In genomic region chr12:5537771-5538170, GRCh38 we compare ENCODE assay signal across 27 cellular contexts.
DNase-seq lines count a peak whose midpoint lies in the region; ATAC-seq, FAIRE-seq and TF ChIP-seq lines count a peak whose summit lies in the region.
"Had no signal": no experiment of that assay in that cellular context is flagged by ENCODE, and none has a peak within 500 bp of the region (broad histone marks: within the 10 kb centered on the region; RNA-seq: fewer than 3 reads in every experiment).

No MANE protein-coding gene starts in this region.

- H3K36me3 Mint-ChIP-seq in GM23338 (ENCODE audit: low read depth), result no peaks in the 10 kb centered on the region
- H3K36me3 Mint-ChIP-seq in WTC11, result peaks cover 2% of the 10 kb centered on the region; the same call in 1 of the 2 replicates
- H3K36me3 Mint-ChIP-seq in activated naive CD8-positive, alpha-beta T cell treated with anti-CD3 and anti-CD28 coated beads, Interleukin-2, amount 50 U/mL, for 24 hours (ENCODE audit: low read depth), result no peaks in the 10 kb centered on the region
- H3K36me3 Mint-ChIP-seq: CD4-positive, CD25-positive, alpha-beta regulatory T cell; CD8-positive, alpha-beta memory T cell had no signal

- peaks cover 2% of the 10 kb centered on the region; the same call in 2 of the 3 replicates for H3K9me3 Mint-ChIP-seq in GM23338
- peaks cover 24% of the 10 kb centered on the region for H3K9me3 Mint-ChIP-seq in WTC11
- peaks cover 13% of the 10 kb centered on the region for H3K9me3 Mint-ChIP-seq in activated naive CD8-positive, alpha-beta T cell treated with anti-CD3 and anti-CD28 coated beads, Interleukin-2, amount 50 U/mL, for 24 hours

- H3K4me1 ChIP-seq in GM23338 (ENCODE audit: insufficient read depth), result peaks cover 8% of the 10 kb centered on the region; the same call in 1 of the 2 replicates
- H3K4me1 ChIP-seq: BE2C had no signal

- no peaks in the 10 kb centered on the region for H3K79me2 ChIP-seq in GM23338 (replicated peaks; ENCODE audit: insufficient read depth)

- peak overlapping the region; percentile 3; the same call in 1 of the 2 replicates for H3K4me2 ChIP-seq in GM23338

- H3K4me1 Mint-ChIP-seq in GM23338 (peaks cover 15% of the 10 kb centered on the region), WTC11 (peaks cover 20% of the 10 kb centered on the region)
- H3K4me1 Mint-ChIP-seq in activated naive CD8-positive, alpha-beta T cell treated with anti-CD3 and anti-CD28 coated beads, Interleukin-2, amount 50 U/mL, for 24 hours, result no peaks in the 10 kb centered on the region
- H3K4me1 Mint-ChIP-seq: CD4-positive, CD25-positive, alpha-beta regulatory T cell; CD8-positive, alpha-beta memory T cell; IgD-negative memory B cell had no signal

- H2AFZ ChIP-seq in GM23338, result peak overlapping the region; percentile 66; the same call in 1 of the 2 replicates

- ATAC-seq in GM23338, result peak; percentile 29; the same call in 2 of the 3 replicates
- no peak; the same call in 1 of the 2 replicates for ATAC-seq in WTC11
- ATAC-seq in activated naive CD8-positive, alpha-beta T cell treated with anti-CD3 and anti-CD28 coated beads, Interleukin-2, amount 50 U/mL, for 24 hours, result no peak
- ATAC-seq in HG03025 (IDR thresholded peaks at IDR 0.05; ENCODE audit: low FRiP score, unreplicated experiment), result no peak
- no peak for ATAC-seq in HG03565 (IDR thresholded peaks at IDR 0.05; ENCODE audit: unreplicated experiment)
- ATAC-seq: HepG2 had no signal

- CTCF ChIA-PET in WTC11 (lab: Charles Lee), result no interaction called here

- H3K27me3 Mint-ChIP-seq in GM23338 (ENCODE audit: insufficient read depth, low read depth, poor library complexity), result peaks cover 18% of the 10 kb centered on the region
- H3K27me3 Mint-ChIP-seq in WTC11 (ENCODE audit: low read depth), result peaks cover 27% of the 10 kb centered on the region
- peaks cover 23% of the 10 kb centered on the region for H3K27me3 Mint-ChIP-seq in activated naive CD8-positive, alpha-beta T cell treated with anti-CD3 and anti-CD28 coated beads, Interleukin-2, amount 50 U/mL, for 24 hours

- no peak for DNase-seq in GM23338 (ENCODE audit: low spot score)
- no peak for DNase-seq in WTC11 (ENCODE audit: low spot score)
- DNase-seq in islet precursor cell, result peak; percentile 68
- DNase-seq in urothelium cell line (ENCODE audit: low spot score), result no peak
- no peak for DNase-seq in activated naive CD8-positive, alpha-beta T cell treated with anti-CD3 and anti-CD28 coated beads, Interleukin-2, amount 50 U/mL, for 24 hours
- DNase-seq: ACHN; BE2C; C1 segment of cervical spinal cord; CD4-positive, CD25-positive, alpha-beta regulatory T cell; CD8-positive, alpha-beta memory T cell; COR-L47; DMS 273 treated with DMSO at 0.1 percent for 48 hours; DMS53; DND-41; EL; GOT3; H9; KBM-7 had no signal

- FAIRE-seq in urothelium cell line (lab: Jason Lieb, UNC), result peak; percentile 9
- FAIRE-seq: A204.1, G401.6, GM12891, GM19239, HepG2, HTR-8/SVneo had no signal

- H3F3A ChIP-seq in GM23338 (replicated peaks; ENCODE audit: low read depth), result no peaks in the 10 kb centered on the region

- H3K36me3 ChIP-seq in GM23338 (ENCODE audit: insufficient read depth), result no peaks in the 10 kb centered on the region; the same call in 1 of the 2 replicates
- H3K36me3 ChIP-seq: BE2C had no signal

- H3K9me2 ChIP-seq in GM23338 (ENCODE audit: insufficient read depth), result peaks cover 30% of the 10 kb centered on the region

- no peak overlapping the region for H3K27ac ChIP-seq in GM23338 (ENCODE audit: low read depth)

- H3K27ac Mint-ChIP-seq in GM23338 (no peak overlapping the region), WTC11 (no peak overlapping the region)
- no peak overlapping the region for H3K27ac Mint-ChIP-seq in activated naive CD8-positive, alpha-beta T cell treated with anti-CD3 and anti-CD28 coated beads, Interleukin-2, amount 50 U/mL, for 24 hours
- H3K27ac Mint-ChIP-seq: CD4-positive, CD25-positive, alpha-beta regulatory T cell; CD8-positive, alpha-beta memory T cell; H9; IgD-negative memory B cell had no signal

- H3K4me3 Mint-ChIP-seq in GM23338, result no peak overlapping the region
- H3K4me3 Mint-ChIP-seq in WTC11, result no peak overlapping the region
- H3K4me3 Mint-ChIP-seq in activated naive CD8-positive, alpha-beta T cell treated with anti-CD3 and anti-CD28 coated beads, Interleukin-2, amount 50 U/mL, for 24 hours, result no peak overlapping the region
- H3K4me3 Mint-ChIP-seq: CD4-positive, CD25-positive, alpha-beta regulatory T cell; CD8-positive, alpha-beta memory T cell; H9; IgD-negative memory B cell had no signal

- POLR2A ChIA-PET in WTC11 (lab: Charles Lee), result no interaction called here

- no peak overlapping the region for H3K4me3 ChIP-seq in GM23338

- TF ChIP-seq CTCF in GM23338 (conservative IDR thresholded peaks at IDR 0.05; ENCODE audit: low read depth in 2 of 2) (no peak), WTC11 (IDR thresholded peaks at IDR 0.05) (no peak)

- no peaks in the 10 kb centered on the region for H3K27me3 ChIP-seq in GM23338 (ENCODE audit: insufficient read depth)

- H4K20me1 ChIP-seq in GM23338 (replicated peaks; ENCODE audit: insufficient read depth), result no peaks in the 10 kb centered on the region

TF ChIP-seq in GM23338, 12 proteins besides CTCF, POLR2A, EP300 and RAD21:
- TF ChIP-seq ZNF331 (CRISPR knock-in tag; IDR thresholded peaks at IDR 0.05; ENCODE audit: low read depth) (no peak), POLR2AphosphoS5 (IDR thresholded peaks at IDR 0.05; ENCODE audit: low read depth) (no peak)
TF ChIP-seq in GM23338: peak in this region for 0.

TF ChIP-seq in WTC11, 78 proteins besides CTCF, POLR2A, EP300 and RAD21:
- TF ChIP-seq NFE2L1 (CRISPR knock-in tag; IDR thresholded peaks at IDR 0.05) (no peak), E2F5 (CRISPR knock-in tag; IDR thresholded peaks at IDR 0.05) (no peak), MAX (CRISPR knock-in tag; IDR thresholded peaks at IDR 0.05) (no peak), NFATC4 (CRISPR knock-in tag; IDR thresholded peaks at IDR 0.05) (no peak), USF2 (CRISPR knock-in tag; IDR thresholded peaks at IDR 0.05) (peak; percentile 29; the same call in 1 of the 2 replicates), ELF4 (CRISPR knock-in tag; IDR thresholded peaks at IDR 0.05; ENCODE audit: low read depth) (no peak), ZNF219 (CRISPR knock-in tag; IDR thresholded peaks at IDR 0.05; ENCODE audit: borderline replicate concordance) (no peak)
